21 cellular contexts compared by ENCODE assay signal in genomic region chr9:93436655-93437407, GRCh38.
"Had no signal": no experiment of that assay in that cellular context is flagged by ENCODE, and none has a peak within 500 bp of the region (broad histone marks: within the 10 kb centered on the region; RNA-seq: fewer than 3 reads in every experiment).

No MANE protein-coding gene starts in this region.

- H3K27me3 Mint-ChIP-seq: activated CD4-positive, alpha-beta memory T cell treated with anti-CD3 and anti-CD28 coated beads, Interleukin-2, amount 10 ng/mL, durations not matched to agents 7 days and 5 days; activated CD4-positive, alpha-beta T cell treated with anti-CD3 and anti-CD28 coated beads for 36 hours; type B pancreatic cell had no signal

- H3K27ac Mint-ChIP-seq: activated CD4-positive, alpha-beta memory T cell treated with anti-CD3 and anti-CD28 coated beads, Interleukin-2, amount 10 ng/mL, durations not matched to agents 7 days and 5 days; activated CD4-positive, alpha-beta T cell treated with anti-CD3 and anti-CD28 coated beads for 36 hours; activated naive CD4-positive, alpha-beta T cell treated with anti-CD3 and anti-CD28 coated beads for 36 hours; activated T-cell treated with anti-CD3 and anti-CD28 coated beads, Interleukin-2, amount 50 U/mL, for 72 hours; effector memory CD8-positive, alpha-beta T cell; natural killer cell; type B pancreatic cell had no signal

- H3K4me3 ChIP-seq: dorsolateral prefrontal cortex, esophagus muscularis mucosa, gastrocnemius medialis, sigmoid colon had no signal

- ATAC-seq: activated CD4-positive, alpha-beta T cell treated with anti-CD3 and anti-CD28 coated beads for 36 hours; activated T-cell treated with anti-CD3 and anti-CD28 coated beads, Interleukin-2, amount 50 U/mL, for 72 hours; effector memory CD8-positive, alpha-beta T cell; gastrocnemius medialis; left cardiac atrium; natural killer cell had no signal

- DNase-seq: activated CD4-positive, alpha-beta memory T cell treated with anti-CD3 and anti-CD28 coated beads, Interleukin-2, amount 10 ng/mL, durations not matched to agents 7 days and 5 days; activated CD4-positive, alpha-beta T cell treated with anti-CD3 and anti-CD28 coated beads for 36 hours; activated effector memory CD4-positive, alpha-beta T cell treated with Interleukin-2 at 50 U/mL for 16 hours; activated naive CD4-positive, alpha-beta T cell treated with anti-CD3 and anti-CD28 coated beads for 36 hours; activated T-cell treated with anti-CD3 and anti-CD28 coated beads, Interleukin-2, amount 50 U/mL, for 72 hours; dorsolateral prefrontal cortex; effector memory CD8-positive, alpha-beta T cell; gastrocnemius medialis; hippocampal formation; left cardiac atrium; midbrain; natural killer cell; nucleus accumbens; sigmoid colon; stimulated activated CD4-positive, alpha-beta T cell treated with anti-CD3 and anti-CD28 coated beads, Interleukin-2, amount 100 ng/mL, for 48 hours; stimulated activated CD8-positive, alpha-beta memory T cell treated with anti-CD3 and anti-CD28 coated beads, Interleukin-4, amount 100 ng/mL, for 48 hours; stimulated activated naive CD4-positive, alpha-beta T cell; T-helper 1 cell; testis had no signal

- H3K4me3 Mint-ChIP-seq: activated CD4-positive, alpha-beta memory T cell treated with anti-CD3 and anti-CD28 coated beads, Interleukin-2, amount 10 ng/mL, durations not matched to agents 7 days and 5 days; activated CD4-positive, alpha-beta T cell treated with anti-CD3 and anti-CD28 coated beads for 36 hours; activated naive CD4-positive, alpha-beta T cell treated with anti-CD3 and anti-CD28 coated beads for 36 hours; activated T-cell treated with anti-CD3 and anti-CD28 coated beads, Interleukin-2, amount 50 U/mL, for 72 hours; effector memory CD8-positive, alpha-beta T cell; natural killer cell; type B pancreatic cell had no signal

- H3K27me3 ChIP-seq: dorsolateral prefrontal cortex, esophagus muscularis mucosa, gastrocnemius medialis, sigmoid colon, testis had no signal

- H3K4me1 Mint-ChIP-seq: activated CD4-positive, alpha-beta T cell treated with anti-CD3 and anti-CD28 coated beads for 36 hours; natural killer cell had no signal

- H3K36me3 ChIP-seq: esophagus muscularis mucosa, gastrocnemius medialis, sigmoid colon had no signal

- H3K4me1 ChIP-seq: esophagus muscularis mucosa, gastrocnemius medialis, sigmoid colon, testis had no signal

- H3K9me3 Mint-ChIP-seq: activated CD4-positive, alpha-beta memory T cell treated with anti-CD3 and anti-CD28 coated beads, Interleukin-2, amount 10 ng/mL, durations not matched to agents 7 days and 5 days; activated naive CD4-positive, alpha-beta T cell treated with anti-CD3 and anti-CD28 coated beads for 36 hours; activated T-cell treated with anti-CD3 and anti-CD28 coated beads, Interleukin-2, amount 50 U/mL, for 72 hours; effector memory CD8-positive, alpha-beta T cell; natural killer cell had no signal

- H3K9me3 ChIP-seq: esophagus muscularis mucosa, gastrocnemius medialis, sigmoid colon, testis had no signal

- H3K36me3 Mint-ChIP-seq: natural killer cell, type B pancreatic cell had no signal

- H3K27ac ChIP-seq: esophagus muscularis mucosa, gastrocnemius medialis, sigmoid colon, testis had no signal
